Comparison of ENCODE assay signal across 14 cellular contexts in genomic region chr15:99253381-99254090, GRCh38. TPM values are rescaled to one million over a fixed set of nuclear protein-coding genes. Genes with fewer than 3 reads are reported as not detected.
DNase-seq lines count a peak whose midpoint lies in the region; ATAC-seq and TF ChIP-seq lines count a peak whose summit lies in the region.
"Had no signal": no experiment of that assay in that cellular context is flagged by ENCODE, and none has a peak within 500 bp of the region (broad histone marks: within the 10 kb centered on the region; RNA-seq: fewer than 3 reads in every experiment).

No MANE protein-coding gene starts in this region.

- peaks cover 26% of the 10 kb centered on the region for H3K4me1 Mint-ChIP-seq in activated CD4-positive, alpha-beta T cell treated with anti-CD3 and anti-CD28 coated beads, Interleukin-2, amount 10 ng/mL, durations not matched to agents 24 days and 14 days
- H3K4me1 Mint-ChIP-seq in activated naive CD8-positive, alpha-beta T cell (ENCODE audit: low read depth): peaks cover 29% of the 10 kb centered on the region
- peaks cover 18% of the 10 kb centered on the region for H3K4me1 Mint-ChIP-seq in nephron

- H3K4me2 ChIP-seq in Karpas-422 (ENCODE audit: low read depth, low read length, poor library complexity, severe bottlenecking): peak overlapping the region; percentile 83
- H3K4me2 ChIP-seq: GM23338 had no signal

- intact Hi-C loops in activated CD4-positive, alpha-beta T cell treated with anti-CD3 and anti-CD28 coated beads, Interleukin-2, amount 10 ng/mL, durations not matched to agents 24 days and 14 days (cut with micrococcal nuclease): loop anchor here (2.0 to 10.0 kb wide), 2 partner anchors 25 to 671 kb away; no protein-coding TSS in a partner anchor

- peak overlapping the region; percentile 39 for H3K4me3 Mint-ChIP-seq in activated CD4-positive, alpha-beta T cell treated with anti-CD3 and anti-CD28 coated beads, Interleukin-2, amount 10 ng/mL, durations not matched to agents 24 days and 14 days
- peak overlapping the region; percentile 14 for H3K4me3 Mint-ChIP-seq in activated naive CD8-positive, alpha-beta T cell
- peak overlapping the region; percentile 6 to 14 (median 7) for H3K4me3 Mint-ChIP-seq in nephron
- H3K4me3 Mint-ChIP-seq: GM23338 had no signal

- peaks cover 18% of the 10 kb centered on the region for H3K36me3 Mint-ChIP-seq in activated CD4-positive, alpha-beta T cell treated with anti-CD3 and anti-CD28 coated beads, Interleukin-2, amount 10 ng/mL, durations not matched to agents 24 days and 14 days (ENCODE audit: low read depth)
- H3K36me3 Mint-ChIP-seq in activated naive CD8-positive, alpha-beta T cell: peaks cover 20% of the 10 kb centered on the region
- peaks cover 20% of the 10 kb centered on the region for H3K36me3 Mint-ChIP-seq in nephron (ENCODE audit: low read depth)

- no peaks in the 10 kb centered on the region for H4K20me1 ChIP-seq in Karpas-422 (ENCODE audit: insufficient read depth, low read depth, low read length)

- no peaks in the 10 kb centered on the region for H3K9me2 ChIP-seq in Karpas-422 (replicated peaks; ENCODE audit: insufficient read depth, low read length)

- H3K27ac ChIP-seq in Karpas-422 (ENCODE audit: low read length): peak overlapping the region; percentile 68
- H3K27ac ChIP-seq: uterus had no signal

- peak; percentile 57 for DNase-seq in activated CD4-positive, alpha-beta T cell treated with anti-CD3 and anti-CD28 coated beads, Interleukin-2, amount 10 ng/mL, durations not matched to agents 24 days and 14 days
- DNase-seq in activated CD4-positive, alpha-beta T cell treated with anti-CD3 and anti-CD28 coated beads, Interleukin-2, amount 50 U/mL, for 4 hours: no peak
- DNase-seq in Karpas-422 (peak; percentile 45), SIG-M5 treated with dmso at 0.1 percent for 504 hours (lab: John Stamatoyannopoulos, UW; ENCODE audit: unreplicated experiment) (no peak), DMS153 (lab: John Stamatoyannopoulos, UW) (no peak)
- DNase-seq: body of pancreas; NCI-H2171 treated with DMSO at 0.1 percent for 48 hours; stimulated activated CD4-positive, alpha-beta T cell treated with anti-CD3 and anti-CD28 coated beads, Interleukin-4, amount 100 ng/mL, for 1 hour; T1000; uterus had no signal

- 0 out of 2 replicates have a peak, but pooled peaks cover 3% of the 10 kb centered on the region for H3K36me3 ChIP-seq in Karpas-422 (ENCODE audit: insufficient read depth, low read length)
- H3K36me3 ChIP-seq: uterus had no signal

- H3K79me2 ChIP-seq in Karpas-422 (ENCODE audit: low read length): peaks cover 30% of the 10 kb centered on the region

- no peaks in the 10 kb centered on the region for H3K27me3 Mint-ChIP-seq in activated CD4-positive, alpha-beta T cell treated with anti-CD3 and anti-CD28 coated beads, Interleukin-2, amount 10 ng/mL, durations not matched to agents 24 days and 14 days
- H3K27me3 Mint-ChIP-seq in activated naive CD8-positive, alpha-beta T cell: no peaks in the 10 kb centered on the region
- no peaks in the 10 kb centered on the region for H3K27me3 Mint-ChIP-seq in nephron (ENCODE audit: low read depth)

- H3K27ac Mint-ChIP-seq in activated CD4-positive, alpha-beta T cell treated with anti-CD3 and anti-CD28 coated beads, Interleukin-2, amount 10 ng/mL, durations not matched to agents 24 days and 14 days: peak overlapping the region; percentile 35
- peak overlapping the region; percentile 31 for H3K27ac Mint-ChIP-seq in activated naive CD8-positive, alpha-beta T cell
- H3K27ac Mint-ChIP-seq in nephron: no peak overlapping the region
- H3K27ac Mint-ChIP-seq: GM23338 had no signal

- H3K9ac ChIP-seq in Karpas-422 (ENCODE audit: low read length): peak overlapping the region; percentile 82

- no peaks in the 10 kb centered on the region for H3K9me3 ChIP-seq in Karpas-422 (ENCODE audit: low read length)
- H3K9me3 ChIP-seq: body of pancreas, uterus had no signal

- H2AFZ ChIP-seq in Karpas-422 (ENCODE audit: low read length): no peak overlapping the region
- H2AFZ ChIP-seq: GM23338 had no signal

- no peak for TF ChIP-seq CTCF in nephron (IDR thresholded peaks at IDR 0.05; ENCODE audit: unreplicated experiment in 3 of 3)

- no peak for ATAC-seq in GM19467 (IDR thresholded peaks at IDR 0.05; ENCODE audit: unreplicated experiment)
- ATAC-seq: body of pancreas, GM23338 had no signal

- no peaks in the 10 kb centered on the region for H3K27me3 ChIP-seq in Karpas-422 (ENCODE audit: low read length)
- H3K27me3 ChIP-seq: body of pancreas, uterus had no signal

- H3K4me1 ChIP-seq in Karpas-422 (ENCODE audit: low read length): peaks cover 35% of the 10 kb centered on the region
- H3K4me1 ChIP-seq: uterus had no signal

- peaks cover 5% of the 10 kb centered on the region for H3K9me3 Mint-ChIP-seq in activated CD4-positive, alpha-beta T cell treated with anti-CD3 and anti-CD28 coated beads, Interleukin-2, amount 10 ng/mL, durations not matched to agents 24 days and 14 days
- no peaks in the 10 kb centered on the region for H3K9me3 Mint-ChIP-seq in activated naive CD8-positive, alpha-beta T cell (ENCODE audit: low read depth)
- H3K9me3 Mint-ChIP-seq in nephron: no peaks in the 10 kb centered on the region
- H3K9me3 Mint-ChIP-seq: GM23338 had no signal

- peak overlapping the region; percentile 93; the same call in 1 of the 2 replicates for H3K4me3 ChIP-seq in Karpas-422 (ENCODE audit: low read length)
- H3K4me3 ChIP-seq: body of pancreas, GM23338, uterus had no signal

RNA-seq across cellular contexts. Expression of gene LRRC28, which starts 2.3 kb away (rescaled TPM):
- total RNA-seq in activated CD4-positive, alpha-beta T cell treated with anti-CD3 and anti-CD28 coated beads, Interleukin-2, amount 10 ng/mL, durations not matched to agents 24 days and 14 days: 15.1 and 16.7 TPM in 2 replicates
- 35.4 and 88.0 TPM in 2 replicates for total RNA-seq in Karpas-422 (2014; rRNA removed; shearing (Covaris generic); ENCODE audit: low replicate concordance)

RNA-seq across cellular contexts. Expression of gene TTC23, which starts 4.2 kb away (rescaled TPM):
- total RNA-seq in activated CD4-positive, alpha-beta T cell treated with anti-CD3 and anti-CD28 coated beads, Interleukin-2, amount 10 ng/mL, durations not matched to agents 24 days and 14 days: 4.7 and 6.0 TPM in 2 replicates
- total RNA-seq in Karpas-422 (2014; rRNA removed; shearing (Covaris generic); ENCODE audit: low replicate concordance): 4.1 and 9.0 TPM in 2 replicates

Comparison
In these comparisons a context has a peak if more than half of its experiments do, and no peak if none do; other contexts are left out.
1. DNase-seq: peak in activated CD4-positive, alpha-beta T cell treated with anti-CD3 and anti-CD28 coated beads, Interleukin-2, amount 10 ng/mL, durations not matched to agents 24 days and 14 days (single experiment) and Karpas-422 (single experiment); none in activated CD4-positive, alpha-beta T cell treated with anti-CD3 and anti-CD28 coated beads, Interleukin-2, amount 50 U/mL, for 4 hours (0 of 2), SIG-M5 treated with dmso at 0.1 percent for 504 hours (single experiment) and DMS153 (single experiment).
2. H3K27ac Mint-ChIP-seq: peak in activated CD4-positive, alpha-beta T cell treated with anti-CD3 and anti-CD28 coated beads, Interleukin-2, amount 10 ng/mL, durations not matched to agents 24 days and 14 days (single experiment) and activated naive CD8-positive, alpha-beta T cell (single experiment); none in nephron (0 of 3).
3. Peak in every context shown above with its lines, with median percentiles within 50 percentile points of each other: H3K4me3 Mint-ChIP-seq.